13 cellular contexts compared by ENCODE assay signal in the genomic region with DNA sequence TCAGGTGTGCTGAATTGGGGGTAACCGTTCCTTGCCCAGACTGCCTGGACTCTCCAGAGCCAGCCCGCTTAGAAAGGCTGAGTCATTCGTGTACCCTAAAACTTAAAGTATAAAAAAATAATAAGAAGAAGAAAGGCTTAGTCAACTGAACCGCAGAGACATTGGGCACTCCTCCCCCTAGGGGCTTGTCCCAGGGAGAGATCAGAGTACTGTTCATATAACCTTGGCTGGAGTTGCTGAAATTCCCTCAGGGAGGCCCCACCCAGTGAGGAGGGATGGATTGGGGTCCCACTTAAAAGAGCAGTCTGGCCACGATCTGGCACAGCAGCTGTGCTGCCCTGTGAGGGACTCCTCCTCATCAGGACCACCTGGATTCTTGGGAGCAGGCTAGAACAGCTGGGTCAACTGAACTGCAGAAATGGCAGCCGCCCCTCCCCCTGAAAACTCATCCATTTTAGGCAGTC. TPM values are rescaled to one million over a fixed set of nuclear protein-coding genes. Genes with fewer than 3 reads are reported as not detected.
DNase-seq lines count a peak whose midpoint lies in the region; ATAC-seq and TF ChIP-seq lines count a peak whose summit lies in the region.
"Had no signal": no experiment of that assay in that cellular context is flagged by ENCODE, and none has a peak within 500 bp of the region (broad histone marks: within the 10 kb centered on the region; RNA-seq: fewer than 3 reads in every experiment).

No MANE protein-coding gene starts in this region.

- H3K27me3 Mint-ChIP-seq in activated CD4-positive, alpha-beta T cell treated with anti-CD3 and anti-CD28 coated beads, Interleukin-2, amount 10 ng/mL, durations not matched to agents 24 days and 14 days: no peaks in the 10 kb centered on the region
- no peaks in the 10 kb centered on the region for H3K27me3 Mint-ChIP-seq in naive thymus-derived CD4-positive, alpha-beta T cell
- H3K27me3 Mint-ChIP-seq: activated naive CD4-positive, alpha-beta T cell treated with anti-CD3 and anti-CD28 coated beads, Interleukin-2, amount 50 U/mL, for 24 hours had no signal

- H3K27ac ChIP-seq in IMR-90 (ENCODE audit: insufficient read depth, low read length): no peak overlapping the region
- H3K27ac ChIP-seq in naive thymus-derived CD4-positive, alpha-beta T cell (ENCODE audit: low read depth, low read length): no peak overlapping the region
- H3K27ac ChIP-seq in body of pancreas: no peak overlapping the region
- H3K27ac ChIP-seq: pancreas, upper lobe of right lung had no signal

- H3K9ac ChIP-seq in IMR-90 (ENCODE audit: low read depth, low read length): no peak overlapping the region

- peaks cover 10% of the 10 kb centered on the region for H3K9me1 ChIP-seq in IMR-90 (ENCODE audit: insufficient read depth, low read length)

- no peak for TF ChIP-seq POLR2A in IMR-90 (IDR thresholded peaks at IDR 0.05; ENCODE audit: low read depth, low read length)
- no peak for TF ChIP-seq POLR2A in body of pancreas (IDR thresholded peaks at IDR 0.05)

- no peak overlapping the region for H4K91ac ChIP-seq in IMR-90 (ENCODE audit: insufficient read depth, low read depth, low read length)

- H3K4ac ChIP-seq in IMR-90 (ENCODE audit: low read depth, low read length): no peak overlapping the region

- no TSS peak for BruUV-seq in IMR-90 (replicated peaks; lab: Mats Ljungman, UMichigan)

- TF ChIP-seq CTCF in IMR-90 (conservative IDR thresholded peaks at IDR 0.05; ENCODE audit: low read depth, low read length) (no peak), body of pancreas (IDR thresholded peaks at IDR 0.05) (no peak)

- no peak overlapping the region for H2BK120ac ChIP-seq in IMR-90 (ENCODE audit: low read depth, low read length)

- peaks cover 30% of the 10 kb centered on the region for H3K4me1 Mint-ChIP-seq in activated CD4-positive, alpha-beta T cell treated with anti-CD3 and anti-CD28 coated beads, Interleukin-2, amount 10 ng/mL, durations not matched to agents 24 days and 14 days
- H3K4me1 Mint-ChIP-seq in naive thymus-derived CD4-positive, alpha-beta T cell: peaks cover 32 to 97% (median 77%) of the 10 kb centered on the region in 7 donors

- peak; percentile 13 to 30 for DNase-seq in activated CD4-positive, alpha-beta T cell treated with anti-CD3 and anti-CD28 coated beads, Interleukin-2, amount 50 U/mL, for 48 hours
- DNase-seq in activated CD4-positive, alpha-beta T cell treated with anti-CD3 and anti-CD28 coated beads, Interleukin-2, amount 10 ng/mL, durations not matched to agents 24 days and 14 days: no peak
- DNase-seq in IMR-90 (no peak), body of pancreas (no peak), NCI-H748 treated with DMSO at 0.1 percent for 48 hours (lab: John Stamatoyannopoulos, UW) (no peak), HUDEP-2 (lab: John Stamatoyannopoulos, UW; ENCODE audit: unreplicated experiment in 76 of 76) (no peak)
- no peak for DNase-seq in naive thymus-derived CD4-positive, alpha-beta T cell
- DNase-seq: mesenchymal stem cell, MG63, pancreas, upper lobe of right lung had no signal

- intact Hi-C loops in activated CD4-positive, alpha-beta T cell treated with anti-CD3 and anti-CD28 coated beads, Interleukin-2, amount 10 ng/mL, durations not matched to agents 24 days and 14 days (cut with micrococcal nuclease): no loop called here
- intact Hi-C loops in IMR-90 (cut with micrococcal nuclease): no loop called here
- intact Hi-C loops in naive thymus-derived CD4-positive, alpha-beta T cell (cut with micrococcal nuclease): no loop called here
- intact Hi-C loops in body of pancreas (cut with DNase I): no loop called here

- no peak for TF ChIP-seq RAD21 in IMR-90 (IDR thresholded peaks at IDR 0.05; ENCODE audit: low read length)

- H3K27me3 ChIP-seq in IMR-90 (ENCODE audit: control insufficient read depth, insufficient read depth, low read length) (no peaks in the 10 kb centered on the region), body of pancreas (no peaks in the 10 kb centered on the region)
- no peaks in the 10 kb centered on the region for H3K27me3 ChIP-seq in naive thymus-derived CD4-positive, alpha-beta T cell (ENCODE audit: control insufficient read depth in 2 of 2, insufficient read depth in 2 of 2, low read length in 2 of 2)
- H3K27me3 ChIP-seq: MG63, pancreas, upper lobe of right lung had no signal

- ATAC-seq in GM18517 (IDR thresholded peaks at IDR 0.05; ENCODE audit: unreplicated experiment) (peak; percentile 90), IMR-90 (ENCODE audit: low read depth) (no peak), body of pancreas (no peak)
- ATAC-seq in naive thymus-derived CD4-positive, alpha-beta T cell: peak; percentile 46

- H3K4me3 ChIP-seq in IMR-90 (ENCODE audit: insufficient read depth, low read depth, low read length) (no peak overlapping the region), body of pancreas (no peak overlapping the region)
- no peak overlapping the region for H3K4me3 ChIP-seq in naive thymus-derived CD4-positive, alpha-beta T cell (ENCODE audit: low read length)
- H3K4me3 ChIP-seq: MG63, pancreas, upper lobe of right lung had no signal

- no peak overlapping the region for H3K14ac ChIP-seq in IMR-90 (replicated peaks; ENCODE audit: low read depth, low read length)

- no peak overlapping the region for H2BK15ac ChIP-seq in IMR-90 (ENCODE audit: low read depth, low read length)

- H4K8ac ChIP-seq in IMR-90 (ENCODE audit: low read depth in 2 of 2, low read length in 2 of 2): no peak overlapping the region

- no peak overlapping the region for H3K4me3 Mint-ChIP-seq in activated CD4-positive, alpha-beta T cell treated with anti-CD3 and anti-CD28 coated beads, Interleukin-2, amount 10 ng/mL, durations not matched to agents 24 days and 14 days
- H3K4me3 Mint-ChIP-seq in naive thymus-derived CD4-positive, alpha-beta T cell: peak overlapping the region in 1 of 10 donors; percentile 23

- dilution Hi-C loops in IMR-90 (cut with HindIII; ENCODE audit: low sequenced_read_pairs, unreplicated experiment): no loop called here

- no peak overlapping the region for H4K5ac ChIP-seq in IMR-90 (ENCODE audit: low read depth, low read length)

- no peak overlapping the region for H3K56ac ChIP-seq in IMR-90 (ENCODE audit: extremely low read depth, insufficient read depth, low read length)

- peaks cover 19 to 66% of the 10 kb centered on the region in 2 experiments for H3K79me1 ChIP-seq in IMR-90 (ENCODE audit: low read depth in 1 of 2, low read length in 2 of 2)

- H3K18ac ChIP-seq in IMR-90 (ENCODE audit: low read depth, low read length): no peak overlapping the region

- CTCF ChIA-PET in IMR-90 (lab: Yijun Ruan, JAX): no interaction called here
- CTCF ChIA-PET in naive thymus-derived CD4-positive, alpha-beta T cell (lab: Charles Lee): interaction anchor here (0.6 kb wide), 1 partner anchor 40 kb away, joined by 3 read pairs; no protein-coding TSS in a partner anchor

- H2AFZ ChIP-seq in IMR-90 (replicated peaks; ENCODE audit: low read length, poor library complexity): no peak overlapping the region

- H3K36me3 ChIP-seq in IMR-90 (ENCODE audit: control insufficient read depth, insufficient read depth, low read length) (peaks cover 2% of the 10 kb centered on the region; the same call in 1 of the 2 replicates), body of pancreas (replicated peaks in 1 of 2; ENCODE audit: insufficient read depth in 1 of 2, low read depth in 2 of 2) (no peaks in the 10 kb centered on the region)
- H3K36me3 ChIP-seq in naive thymus-derived CD4-positive, alpha-beta T cell (ENCODE audit: control insufficient read depth in 2 of 3, insufficient read depth in 3 of 3, low read length in 3 of 3): peaks cover 0 to 4% (median 0%) of the 10 kb centered on the region in 3 experiments
- H3K36me3 ChIP-seq: MG63, pancreas, upper lobe of right lung had no signal

- peaks cover 53% of the 10 kb centered on the region for H4K20me1 ChIP-seq in IMR-90 (ENCODE audit: insufficient read depth, low read length)

- H3K27ac Mint-ChIP-seq in activated CD4-positive, alpha-beta T cell treated with anti-CD3 and anti-CD28 coated beads, Interleukin-2, amount 10 ng/mL, durations not matched to agents 24 days and 14 days: no peak overlapping the region
- peak overlapping the region in 2 of 9 donors; percentile 12 to 32 for H3K27ac Mint-ChIP-seq in naive thymus-derived CD4-positive, alpha-beta T cell

- H2AK9ac ChIP-seq in IMR-90 (replicated peaks; ENCODE audit: low read depth, low read length, poor library complexity): peak overlapping the region; percentile 72

- H3K9me3 Mint-ChIP-seq in activated CD4-positive, alpha-beta T cell treated with anti-CD3 and anti-CD28 coated beads, Interleukin-2, amount 10 ng/mL, durations not matched to agents 24 days and 14 days: peaks cover 7% of the 10 kb centered on the region
- H3K9me3 Mint-ChIP-seq in naive thymus-derived CD4-positive, alpha-beta T cell: peaks cover 0 to 25% (median 5%) of the 10 kb centered on the region in 11 donors
- H3K9me3 Mint-ChIP-seq: activated naive CD4-positive, alpha-beta T cell treated with anti-CD3 and anti-CD28 coated beads, Interleukin-2, amount 50 U/mL, for 24 hours had no signal

- H2AK5ac ChIP-seq in IMR-90 (ENCODE audit: low read depth, low read length): no peak overlapping the region

- no peak overlapping the region for H3K4me2 ChIP-seq in IMR-90 (ENCODE audit: low read depth, low read length)

- H3K23ac ChIP-seq in IMR-90 (ENCODE audit: low read depth, low read length): peak overlapping the region; percentile 23; the same call in 1 of the 2 replicates

- POLR2A ChIA-PET in IMR-90 (lab: Charles Lee; ENCODE audit: unreplicated experiment): no interaction called here
- POLR2A ChIA-PET in naive thymus-derived CD4-positive, alpha-beta T cell (lab: Charles Lee): no interaction called here

- no peak overlapping the region for H2BK5ac ChIP-seq in IMR-90 (ENCODE audit: low read depth, low read length, poor library complexity, severe bottlenecking)

- no peak overlapping the region for H2BK20ac ChIP-seq in IMR-90 (ENCODE audit: low read depth, low read length)

- peaks cover 46% of the 10 kb centered on the region for H3K36me3 Mint-ChIP-seq in activated CD4-positive, alpha-beta T cell treated with anti-CD3 and anti-CD28 coated beads, Interleukin-2, amount 10 ng/mL, durations not matched to agents 24 days and 14 days (ENCODE audit: low read depth)
- H3K36me3 Mint-ChIP-seq in naive thymus-derived CD4-positive, alpha-beta T cell: peaks cover 3 to 49% (median 25%) of the 10 kb centered on the region in 5 donors

- in situ Hi-C loops in IMR-90 (cut with MboI; ENCODE audit: low sequenced_read_pairs): no loop called here

- H3K9me3 ChIP-seq in IMR-90 (ENCODE audit: control insufficient read depth, insufficient read depth, low read length): no peaks in the 10 kb centered on the region
- H3K9me3 ChIP-seq in naive thymus-derived CD4-positive, alpha-beta T cell (ENCODE audit: control insufficient read depth in 2 of 3, low read length in 3 of 3): no peaks in the 10 kb centered on the region
- no peaks in the 10 kb centered on the region for H3K9me3 ChIP-seq in body of pancreas
- H3K9me3 ChIP-seq: MG63, pancreas, upper lobe of right lung had no signal

- 80% methylated on average over 1 of the region's 6 CpGs; no CpG with 5 or more reads in 1 of the 2 experiments for WGBS in IMR-90 (ENCODE audit: extremely low coverage in 2 of 2, insufficient read length in 1 of 2), 2 experiments
- WGBS in body of pancreas, 2 donors: 78 to 91% methylated on average over 5 to 6 of the region's 6 CpGs

- H3K4me1 ChIP-seq in IMR-90 (ENCODE audit: control insufficient read depth, insufficient read depth, low read length) (peaks cover 1% of the 10 kb centered on the region; the same call in 1 of the 2 replicates), body of pancreas (peaks cover 12% of the 10 kb centered on the region)
- peaks cover 23 to 28% of the 10 kb centered on the region in 2 donors for H3K4me1 ChIP-seq in naive thymus-derived CD4-positive, alpha-beta T cell (ENCODE audit: control insufficient read depth in 2 of 2, insufficient read depth in 2 of 2, low read length in 2 of 2)
- H3K4me1 ChIP-seq: pancreas had no signal

RNA-seq across cellular contexts. Expression of a gene that starts 37.2 kb away (rescaled TPM):
- total RNA-seq in activated CD4-positive, alpha-beta T cell treated with anti-CD3 and anti-CD28 coated beads, Interleukin-2, amount 10 ng/mL, durations not matched to agents 24 days and 14 days: 60.8 TPM in 2 replicates
- total RNA-seq in IMR-90 (2012; rRNA removed) (12.9 and 31.7 TPM in 2 replicates), body of pancreas (10 to 100 TPM; 25.4 to 32.9 TPM)
- polyA plus RNA-seq in IMR-90 (2012; rRNA removed): 1.9 and 2.6 TPM in 2 replicates
- 0.41 and 4.3 TPM in 2 replicates for polyA plus RNA-seq in IMR-90 (2012; cell fraction: cytosol; rRNA removed)
- 2.5 and 4.6 TPM in 2 replicates for polyA plus RNA-seq in IMR-90 (2012; cell fraction: nucleus; rRNA removed; ENCODE audit: low replicate concordance)
- total RNA-seq in naive thymus-derived CD4-positive, alpha-beta T cell: 100 to 1,000 TPM in 4 of 5 experiments, 10 to 100 TPM in 1; 98.9 to 274 (median 204) TPM
- polyA plus RNA-seq in naive thymus-derived CD4-positive, alpha-beta T cell: 10 to 100 TPM; 48.7 to 90.0 TPM

Comparison
In these comparisons a context has a peak if more than half of its experiments do, and no peak if none do; other contexts are left out.
1. DNase-seq: peak in activated CD4-positive, alpha-beta T cell treated with anti-CD3 and anti-CD28 coated beads, Interleukin-2, amount 50 U/mL, for 48 hours (2 of 2); none in activated CD4-positive, alpha-beta T cell treated with anti-CD3 and anti-CD28 coated beads, Interleukin-2, amount 10 ng/mL, durations not matched to agents 24 days and 14 days (single experiment), IMR-90 (single experiment), naive thymus-derived CD4-positive, alpha-beta T cell (0 of 9), body of pancreas (0 of 4), NCI-H748 treated with DMSO at 0.1 percent for 48 hours (single experiment) and HUDEP-2 (0 of 76).
2. ATAC-seq: peak in GM18517 (single experiment) and naive thymus-derived CD4-positive, alpha-beta T cell (single experiment); none in IMR-90 (single experiment) and body of pancreas (single experiment).